8 cellular contexts compared by ENCODE assay signal in the genomic region with DNA sequence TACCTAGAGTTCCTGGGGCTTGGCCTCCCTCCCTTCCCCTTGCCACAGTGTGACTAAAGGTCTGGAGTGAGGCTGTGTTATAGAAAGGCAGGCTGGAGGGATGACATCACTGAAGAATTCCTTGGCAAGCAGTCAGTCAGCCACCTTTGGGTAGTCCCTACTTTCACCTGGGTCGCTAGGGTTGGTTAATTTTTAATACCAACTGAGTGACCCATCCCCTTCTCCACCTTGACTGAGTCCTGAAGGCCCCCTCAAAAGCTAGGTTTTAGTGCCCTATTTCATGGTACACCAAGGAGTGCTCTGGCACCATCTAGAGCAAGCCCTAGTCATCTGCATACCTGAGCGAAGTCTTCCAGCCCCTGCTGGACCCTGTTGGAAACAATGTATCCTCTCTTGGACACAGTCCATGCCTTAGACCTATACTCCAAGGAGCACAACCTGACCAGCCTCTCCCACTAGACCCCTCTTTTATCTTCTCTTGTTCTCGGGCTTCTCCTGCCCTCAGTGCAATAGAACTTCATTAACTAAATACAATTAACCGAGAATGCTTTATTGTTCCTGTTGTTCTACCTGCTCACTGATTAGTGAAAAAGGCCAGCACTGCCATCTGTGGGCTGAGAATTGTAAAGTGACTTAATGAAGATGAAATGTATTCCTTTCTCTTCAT. TPM values are rescaled to one million over a fixed set of nuclear protein-coding genes. Genes with fewer than 3 reads are reported as not detected.
DNase-seq lines count a peak whose midpoint lies in the region; ATAC-seq and TF ChIP-seq lines count a peak whose summit lies in the region.

No MANE protein-coding gene starts in this region.

- H3K9me3 Mint-ChIP-seq in chondrocyte (ENCODE audit: low read depth) (no peaks in the 10 kb centered on the region), naive B cell (peaks cover 0 to 3% (median 0%) of the 10 kb centered on the region in 7 donors)
- H3K9me3 Mint-ChIP-seq in activated naive CD8-positive, alpha-beta T cell treated with anti-CD3 and anti-CD28 coated beads for 36 hours, result no peaks in the 10 kb centered on the region

- H3K36me3 ChIP-seq in ovary, result no peaks in the 10 kb centered on the region

- ATAC-seq in naive B cell (ENCODE audit: low read depth in 2 of 2), result peak; percentile 40 to 55

- H3K27me3 ChIP-seq in ovary, result no peaks in the 10 kb centered on the region

- H3K27ac Mint-ChIP-seq in chondrocyte (ENCODE audit: unreplicated experiment), result no peak overlapping the region
- H3K27ac Mint-ChIP-seq in naive B cell, result peak overlapping the region in 3 of 6 donors; percentile 8 to 79 (median 13)
- H3K27ac Mint-ChIP-seq in activated naive CD8-positive, alpha-beta T cell treated with anti-CD3 and anti-CD28 coated beads for 36 hours, result no peak overlapping the region

- TF ChIP-seq CTCF in chondrocyte (IDR thresholded peaks at IDR 0.05), result peak; percentile 64
- no peak for TF ChIP-seq CTCF in ovary (IDR thresholded peaks at IDR 0.05)

- 90 to 96% (median 94%) methylated on average over 4 of the region's 4 CpGs for WGBS in ovary, 3 donors

- H3K4me3 Mint-ChIP-seq in chondrocyte (ENCODE audit: unreplicated experiment) (no peak overlapping the region), naive B cell (no peak overlapping the region)
- no peak overlapping the region for H3K4me3 Mint-ChIP-seq in activated naive CD8-positive, alpha-beta T cell treated with anti-CD3 and anti-CD28 coated beads for 36 hours

- peak; percentile 31 for DNase-seq in EL
- peak; percentile 10 for DNase-seq in NCI-H1694 treated with DMSO at 0.1 percent for 48 hours (lab: John Stamatoyannopoulos, UW)
- DNase-seq in chondrocyte (ENCODE audit: low spot score), result no peak
- peak; percentile 9 for DNase-seq in naive B cell
- no peak for DNase-seq in caudate nucleus (lab: John Stamatoyannopoulos, UW)
- no peak for DNase-seq in pons (ENCODE audit: low spot score)
- no peak for DNase-seq in activated naive CD8-positive, alpha-beta T cell treated with anti-CD3 and anti-CD28 coated beads for 36 hours
- DNase-seq in ovary, result no peak

- H3K4me3 ChIP-seq in ovary, result no peak overlapping the region

- no peak for TF ChIP-seq POLR2A in ovary (IDR thresholded peaks at IDR 0.05)

- H3K27ac ChIP-seq in caudate nucleus (ENCODE audit: low read depth, low read length), result no peak overlapping the region
- H3K27ac ChIP-seq in ovary, result no peak overlapping the region

- H3K9me3 ChIP-seq in ovary, result no peaks in the 10 kb centered on the region

- TF ChIP-seq EP300 in ovary (IDR thresholded peaks at IDR 0.05), result no peak

- intact Hi-C loops in ovary (cut with DNase I), result no loop called here

- H3K36me3 Mint-ChIP-seq in chondrocyte (ENCODE audit: low read depth), result peaks cover 23% of the 10 kb centered on the region
- H3K36me3 Mint-ChIP-seq in naive B cell, result no peaks in the 10 kb centered on the region
- no peaks in the 10 kb centered on the region for H3K36me3 Mint-ChIP-seq in activated naive CD8-positive, alpha-beta T cell treated with anti-CD3 and anti-CD28 coated beads for 36 hours

- H3K4me1 Mint-ChIP-seq in chondrocyte (ENCODE audit: low read depth) (peaks cover 15% of the 10 kb centered on the region), naive B cell (peaks cover 16 to 25% (median 24%) of the 10 kb centered on the region in 3 donors)
- no peaks in the 10 kb centered on the region for H3K4me1 Mint-ChIP-seq in activated naive CD8-positive, alpha-beta T cell treated with anti-CD3 and anti-CD28 coated beads for 36 hours

- no peaks in the 10 kb centered on the region for H3K27me3 Mint-ChIP-seq in chondrocyte (ENCODE audit: low read depth)
- peaks cover 0 to 6% (median 0%) of the 10 kb centered on the region in 3 donors for H3K27me3 Mint-ChIP-seq in naive B cell
- peaks cover 4% of the 10 kb centered on the region for H3K27me3 Mint-ChIP-seq in activated naive CD8-positive, alpha-beta T cell treated with anti-CD3 and anti-CD28 coated beads for 36 hours

- H3K4me1 ChIP-seq in ovary (ENCODE audit: insufficient read depth), result peaks cover 10% of the 10 kb centered on the region

RNA-seq across cellular contexts. Expression of a gene that starts 44.6 kb away (rescaled TPM):
- total RNA-seq in chondrocyte (24.4 to 45.7 TPM (median 27.8 TPM) in 3 replicates), ovary (10 to 100 TPM; 22.2 to 66.4 (median 51.3) TPM)
- polyA plus RNA-seq in naive B cell (ENCODE audit: low read depth in 6 of 6) (not detected), ovary (10 to 100 TPM; 17.5 to 19.0 TPM)
- not detected for total RNA-seq in activated naive CD8-positive, alpha-beta T cell treated with anti-CD3 and anti-CD28 coated beads for 36 hours

Comparison
In these comparisons a context has a peak if more than half of its experiments do, and no peak if none do; other contexts are left out.
1. DNase-seq: peak in EL (single experiment), NCI-H1694 treated with DMSO at 0.1 percent for 48 hours (single experiment) and naive B cell (single experiment); none in chondrocyte (single experiment), caudate nucleus (0 of 61), pons (single experiment), activated naive CD8-positive, alpha-beta T cell treated with anti-CD3 and anti-CD28 coated beads for 36 hours (single experiment) and ovary (0 of 5).
2. RNA of a gene that starts 44.6 kb away (total RNA-seq): 22.2 to 66.4 TPM in ovary and 24.4 to 45.7 TPM in chondrocyte; not detected in activated naive CD8-positive, alpha-beta T cell treated with anti-CD3 and anti-CD28 coated beads for 36 hours; every median in the first group is over 10 times any median in the second.